Comparison of ENCODE assay signal across 8 cellular contexts in genomic region chr6:30908700-30909099, GRCh38. TPM values are rescaled to one million over a fixed set of nuclear protein-coding genes. Genes with fewer than 3 reads are reported as not detected.
DNase-seq lines count a peak whose midpoint lies in the region; ATAC-seq, FAIRE-seq and TF ChIP-seq lines count a peak whose summit lies in the region.

No MANE protein-coding gene starts in this region.

- intact Hi-C loops in Right ventricle myocardium superior (cut with DNase I) (no loop called here), breast epithelium (cut with DNase I; ENCODE audit: low total_unique reads) (no loop called here), mucosa of descending colon (cut with DNase I, micrococcal nuclease) (no loop called here)

- H3K4me1 ChIP-seq in right atrium auricular region (peaks cover 0 to 17% of the 10 kb centered on the region in 2 donors), breast epithelium (peaks cover 3 to 7% of the 10 kb centered on the region in 2 donors), mucosa of descending colon (ENCODE audit: low read depth) (peaks cover 14% of the 10 kb centered on the region)

- peak overlapping the region; percentile 58 to 84 for H3K4me3 ChIP-seq in right atrium auricular region
- peak overlapping the region; percentile 74 to 89 (median 83) for H3K4me3 ChIP-seq in breast epithelium
- H3K4me3 ChIP-seq in mucosa of descending colon = peak overlapping the region; percentile 70

- TF ChIP-seq CTCF in right atrium auricular region (IDR thresholded peaks at IDR 0.05) = no peak
- TF ChIP-seq CTCF in breast epithelium (IDR thresholded peaks at IDR 0.05) = no peak
- TF ChIP-seq CTCF in mucosa of descending colon (IDR thresholded peaks at IDR 0.05) = no peak

- H3K27me3 ChIP-seq in right atrium auricular region = no peaks in the 10 kb centered on the region
- no peaks in the 10 kb centered on the region for H3K27me3 ChIP-seq in breast epithelium

- peaks cover 28% of the 10 kb centered on the region for H3K36me3 ChIP-seq in right atrium auricular region
- no peaks in the 10 kb centered on the region for H3K36me3 ChIP-seq in breast epithelium
- peaks cover 3% of the 10 kb centered on the region for H3K36me3 ChIP-seq in mucosa of descending colon (ENCODE audit: low read depth)

- no peak for FAIRE-seq in HTR-8/SVneo (lab: Jason Lieb, UNC)

- H3K9me3 ChIP-seq in right atrium auricular region = no peaks in the 10 kb centered on the region
- no peaks in the 10 kb centered on the region for H3K9me3 ChIP-seq in breast epithelium
- H3K9me3 ChIP-seq in mucosa of descending colon = no peaks in the 10 kb centered on the region

- H3K27ac ChIP-seq in right atrium auricular region (no peak overlapping the region), breast epithelium (no peak overlapping the region)

- no peak for ATAC-seq in Right ventricle myocardium superior (ENCODE audit: poor library complexity)
- ATAC-seq in mucosa of descending colon = no peak
- ATAC-seq in HG03457 (IDR thresholded peaks at IDR 0.05; ENCODE audit: unreplicated experiment) = no peak
- ATAC-seq in HG02763 (IDR thresholded peaks at IDR 0.05; ENCODE audit: unreplicated experiment) = no peak

- TF ChIP-seq POLR2A in breast epithelium (IDR thresholded peaks at IDR 0.05) = no peak

- DNase-seq in right atrium auricular region (ENCODE audit: low spot score) (no peak), Right ventricle myocardium superior (no peak), breast epithelium (ENCODE audit: low spot score in 2 of 2) (no peak), mucosa of descending colon (no peak), NCI-H1092 (lab: John Stamatoyannopoulos, UW) (no peak), HTR-8/SVneo (ENCODE audit: insufficient read length, low spot score) (no peak)

RNA-seq across cellular contexts. Expression of gene GTF2H4, which starts 0.7 kb away (rescaled TPM):
- total RNA-seq in right atrium auricular region = 1 to 10 TPM; 3.6 to 4.0 TPM
- total RNA-seq in Right ventricle myocardium superior = 23.6 TPM
- 10 to 100 TPM; 10.4 to 13.4 (median 11.1) TPM for total RNA-seq in breast epithelium
- 10 to 100 TPM; 17.0 to 25.3 (median 25.0) TPM for total RNA-seq in mucosa of descending colon

RNA-seq across cellular contexts. Expression of gene VARS2, which starts 5.3 kb away (rescaled TPM):
- total RNA-seq in right atrium auricular region (10 to 100 TPM; 12.1 to 13.6 TPM), Right ventricle myocardium superior (17.2 TPM), breast epithelium (10 to 100 TPM; 15.7 to 19.2 (median 16.8) TPM), mucosa of descending colon (10 to 100 TPM; 20.9 to 27.6 (median 27.3) TPM)

RNA-seq across cellular contexts. Expression of gene SFTA2, which starts 23.3 kb away (rescaled TPM):
- total RNA-seq in right atrium auricular region = not detected
- total RNA-seq in Right ventricle myocardium superior = not detected
- not detected for total RNA-seq in breast epithelium
- not detected for total RNA-seq in mucosa of descending colon

RNA-seq across cellular contexts. Expression of gene DDR1, which starts 24.4 kb away (rescaled TPM):
- total RNA-seq in right atrium auricular region = 100 to 1,000 TPM in 1 of 2 donors, 10 to 100 TPM in 1; 61.7 to 106 TPM
- 23.2 TPM for total RNA-seq in Right ventricle myocardium superior
- total RNA-seq in breast epithelium = 100 to 1,000 TPM in 1 of 3 donors, 10 to 100 TPM in 2; 18.1 to 149 (median 72.1) TPM
- 100 to 1,000 TPM; 145 to 336 (median 271) TPM for total RNA-seq in mucosa of descending colon

RNA-seq across cellular contexts. Expression of gene MUCL3, which starts 32.1 kb away (rescaled TPM):
- total RNA-seq in right atrium auricular region (not detected), Right ventricle myocardium superior (not detected), breast epithelium (not detected), mucosa of descending colon (under 1 TPM in 1 of 3 donors, not detected in 2; 0.07 TPM)
